ENCODE assay signal across 1 cellular context in the genomic region with DNA sequence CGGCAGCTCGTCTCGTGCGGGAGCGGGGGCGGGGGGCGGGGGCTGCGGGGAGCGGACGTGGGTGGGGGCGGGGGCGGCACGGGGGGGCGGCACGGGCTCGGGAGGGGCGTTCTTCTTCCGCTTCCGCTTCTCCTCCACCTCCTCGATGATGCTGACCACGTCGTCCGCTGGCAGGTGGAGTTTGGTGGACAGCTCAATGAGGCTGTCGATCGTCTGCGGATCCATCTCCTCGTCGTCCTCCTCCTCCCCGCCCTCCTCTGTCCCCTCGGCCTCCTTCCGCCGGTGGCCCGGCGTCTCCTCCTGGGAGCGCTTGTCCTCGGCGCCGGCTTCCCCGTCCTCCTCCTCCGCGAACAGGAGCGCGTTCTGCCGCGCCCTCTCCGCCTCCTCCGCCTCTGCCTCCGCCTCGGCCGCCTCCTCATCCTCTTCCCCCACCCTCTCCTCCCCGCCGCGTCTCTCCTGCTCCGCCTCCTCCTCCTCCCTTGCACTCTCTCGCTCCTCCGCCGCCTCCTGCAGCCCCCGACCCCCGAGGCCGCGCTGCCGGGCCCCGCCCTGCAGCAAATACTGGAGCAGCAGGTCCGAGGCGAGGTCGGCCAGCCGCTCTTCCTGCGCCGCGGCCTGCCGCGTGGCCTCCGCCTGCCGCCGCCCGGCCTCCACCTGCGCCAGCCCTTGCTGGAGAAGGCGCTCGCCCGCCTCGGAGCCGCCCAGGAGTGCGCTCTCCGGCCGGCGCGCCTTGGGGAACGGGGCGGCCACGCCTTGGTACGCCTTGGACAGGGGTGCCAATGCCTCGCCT.
A peak's percentile ranks its signal among the peaks of the same experiment; 100 is the strongest.
TF ChIP-seq lines count a peak whose summit lies in the region.

No MANE protein-coding gene starts in this region.

TF ChIP-seq in HCT116, 20 proteins besides CTCF, POLR2A, EP300 and RAD21 (continued from another document):
- TF ChIP-seq SP1 (IDR thresholded peaks at IDR 0.05; ENCODE audit: low read depth) (no peak), YY1 (IDR thresholded peaks at IDR 0.05; ENCODE audit: extremely low read depth, insufficient replicate concordance, low read depth, low read length) (no peak), CBX3 (IDR thresholded peaks at IDR 0.05; ENCODE audit: low read depth) (no peak), JUND (IDR thresholded peaks at IDR 0.05) (no peak), ZFX (IDR thresholded peaks at IDR 0.05) (peak; percentile 68; the same call in 1 of the 2 replicates), EGR1 (IDR thresholded peaks at IDR 0.05; ENCODE audit: low read depth) (no peak), POLR2AphosphoS5 (IDR thresholded peaks at IDR 0.05; ENCODE audit: low read depth, low read length) (peak; percentile 77), ELF1 (IDR thresholded peaks at IDR 0.05; ENCODE audit: borderline replicate concordance, low read depth) (no peak)
- TF ChIP-seq, protein P1, sequence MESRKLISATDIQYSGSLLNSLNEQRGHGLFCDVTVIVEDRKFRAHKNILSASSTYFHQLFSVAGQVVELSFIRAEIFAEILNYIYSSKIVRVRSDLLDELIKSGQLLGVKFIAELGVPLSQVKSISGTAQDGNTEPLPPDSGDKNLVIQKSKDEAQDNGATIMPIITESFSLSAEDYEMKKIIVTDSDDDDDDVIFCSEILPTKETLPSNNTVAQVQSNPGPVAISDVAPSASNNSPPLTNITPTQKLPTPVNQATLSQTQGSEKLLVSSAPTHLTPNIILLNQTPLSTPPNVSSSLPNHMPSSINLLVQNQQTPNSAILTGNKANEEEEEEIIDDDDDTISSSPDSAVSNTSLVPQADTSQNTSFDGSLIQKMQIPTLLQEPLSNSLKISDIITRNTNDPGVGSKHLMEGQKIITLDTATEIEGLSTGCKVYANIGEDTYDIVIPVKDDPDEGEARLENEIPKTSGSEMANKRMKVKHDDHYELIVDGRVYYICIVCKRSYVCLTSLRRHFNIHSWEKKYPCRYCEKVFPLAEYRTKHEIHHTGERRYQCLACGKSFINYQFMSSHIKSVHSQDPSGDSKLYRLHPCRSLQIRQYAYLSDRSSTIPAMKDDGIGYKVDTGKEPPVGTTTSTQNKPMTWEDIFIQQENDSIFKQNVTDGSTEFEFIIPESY (IDR thresholded peaks at IDR 0.05; ENCODE audit: extremely low read depth, insufficient replicate concordance, low read length), result no peak
- TF ChIP-seq, protein P2, sequence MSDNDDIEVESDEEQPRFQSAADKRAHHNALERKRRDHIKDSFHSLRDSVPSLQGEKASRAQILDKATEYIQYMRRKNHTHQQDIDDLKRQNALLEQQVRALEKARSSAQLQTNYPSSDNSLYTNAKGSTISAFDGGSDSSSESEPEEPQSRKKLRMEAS (IDR thresholded peaks at IDR 0.05), result no peak
